30 cellular contexts compared by ENCODE assay signal in the genomic region with DNA sequence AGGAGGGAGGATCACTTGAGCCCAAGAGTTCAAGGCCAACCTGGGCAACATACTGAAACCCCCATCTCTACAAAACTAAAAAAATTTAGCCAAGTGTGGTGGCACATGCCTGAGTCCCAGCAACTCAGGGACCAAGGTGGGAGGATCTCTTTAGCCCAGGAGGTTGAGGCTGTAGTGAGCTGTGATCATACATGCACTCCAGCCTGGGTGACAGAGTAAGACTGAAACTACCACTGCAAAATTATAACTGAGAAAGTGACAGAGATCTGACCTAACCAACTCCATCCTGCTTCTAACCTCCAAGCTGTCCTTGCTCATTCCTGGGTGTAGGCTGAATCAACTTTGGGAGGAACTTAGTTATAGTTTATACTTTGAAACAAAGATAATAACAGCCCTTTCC. TPM values are rescaled to one million over a fixed set of nuclear protein-coding genes. Genes with fewer than 3 reads are reported as not detected.
"Had no signal": no experiment of that assay in that cellular context is flagged by ENCODE, and none has a peak within 500 bp of the region (broad histone marks: within the 10 kb centered on the region; RNA-seq: fewer than 3 reads in every experiment).

No MANE protein-coding gene starts in this region.

- H3K27ac Mint-ChIP-seq: mesothelial cell of epicardium, nephron progenitor cell had no signal

- H3K4me3 Mint-ChIP-seq: mesothelial cell of epicardium, naive B cell, nephron progenitor cell had no signal

- DNase-seq: dermis blood vessel endothelial cell; effector memory CD4-positive, alpha-beta T cell; esophagus squamous epithelium; foreskin melanocyte; glutamatergic neuron; heart right ventricle; hippocampal formation; left cardiac atrium; left lung; mesenchymal stem cell; mucosa of descending colon; naive B cell; nephron progenitor cell; nucleus accumbens; stimulated activated CD4-positive, alpha-beta T cell treated with anti-CD3 and anti-CD28 coated beads, Interleukin-12 subunit alpha, Interleukin-12 subunit beta, amount 100 ng/mL, for 4 hours; stimulated activated CD4-positive, alpha-beta T cell treated with anti-CD3 and anti-CD28 coated beads, Interleukin-1b, Interleukin-23, amount 100 ng/mL, for 48 hours; stimulated activated CD4-positive, alpha-beta T cell treated with anti-CD3 and anti-CD28 coated beads, Interleukin-4, amount 100 ng/mL, for 1 hour; stimulated activated CD8-positive, alpha-beta memory T cell treated with anti-CD3 and anti-CD28 coated beads, Interleukin-4, amount 100 ng/mL, for 48 hours; stimulated activated naive CD4-positive, alpha-beta T cell treated with Interleukin-2 at 50 U/mL for 16 hours; stomach; thyroid gland; trophoblast cell had no signal

- H3K4me1 Mint-ChIP-seq: mesothelial cell of epicardium, naive B cell, nephron progenitor cell had no signal

- FAIRE-seq: endothelial cell of umbilical vein, islet of Langerhans had no signal

- H3K4me3 ChIP-seq: esophagus squamous epithelium, heart right ventricle, left lung, mucosa of descending colon, prostate gland, right atrium auricular region, smooth muscle cell, stomach, thyroid gland, vagina had no signal

- H3K36me3 ChIP-seq: esophagus squamous epithelium, heart right ventricle, left lung, prostate gland, right atrium auricular region, stomach, thyroid gland, vagina had no signal

- H3K4me1 ChIP-seq: esophagus squamous epithelium, heart right ventricle, left lung, prostate gland, right atrium auricular region, stomach, thyroid gland, vagina had no signal

- H3K27ac ChIP-seq: esophagus squamous epithelium, heart right ventricle, left lung, prostate gland, right atrium auricular region, stomach, thyroid gland, vagina had no signal

- H3K9me3 ChIP-seq: esophagus squamous epithelium, left lung, mucosa of descending colon, prostate gland, thyroid gland, vagina had no signal

- H3K27me3 ChIP-seq: esophagus squamous epithelium, left lung, right atrium auricular region, stomach, thyroid gland, vagina had no signal

- H3K36me3 Mint-ChIP-seq: mesothelial cell of epicardium had no signal

- H3K4me2 ChIP-seq: smooth muscle cell had no signal

- ATAC-seq: heart right ventricle, left cardiac atrium, left lung, mucosa of descending colon, sciatic nerve had no signal

RNA-seq across cellular contexts. Expression of a gene that starts 59.4 kb away (rescaled TPM):
- total RNA-seq: dermis blood vessel endothelial cell had no signal
